Comparison of ENCODE assay signal across 27 cellular contexts in the genomic region with DNA sequence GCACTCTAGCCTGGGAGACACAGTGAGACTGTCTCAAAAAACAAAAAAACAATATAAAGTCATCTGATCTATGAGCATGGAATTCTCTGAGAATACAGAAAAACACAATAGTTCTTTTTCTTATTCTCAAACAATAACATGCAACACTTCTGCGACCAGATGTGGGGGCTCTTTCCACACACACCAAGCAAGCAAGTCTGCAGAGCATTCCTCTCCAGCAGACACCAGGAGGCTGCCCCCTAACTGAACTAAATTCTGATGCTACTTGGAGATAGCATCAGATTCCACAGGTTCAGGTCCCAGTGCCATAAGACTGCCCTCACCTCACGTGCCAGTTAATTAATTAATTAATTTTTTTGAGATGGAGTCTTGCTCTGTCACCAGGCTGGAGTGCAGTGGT.
"Had no signal": no experiment of that assay in that cellular context is flagged by ENCODE, and none has a peak within 500 bp of the region (broad histone marks: within the 10 kb centered on the region; RNA-seq: fewer than 3 reads in every experiment).

No MANE protein-coding gene starts in this region.

- H3K27me3 Mint-ChIP-seq: dendritic cell treated with granulocyte-macrophage colony-stimulating factor and Interleukin-4, amounts not matched to agents 40 ng/mL and 50 ng/mL, for 4 days; naive thymus-derived CD4-positive, alpha-beta T cell had no signal

- DNase-seq: effector CD8-positive, alpha-beta T cell; endodermal cell; foreskin keratinocyte; heart left ventricle; kidney; left cardiac atrium; left lung; mesenchymal stem cell; midbrain; naive thymus-derived CD4-positive, alpha-beta T cell; sigmoid colon; stimulated activated CD4-positive, alpha-beta T cell treated with anti-CD3 and anti-CD28 coated beads, Interleukin-2, amount 100 ng/mL, for 24 hours; stimulated activated CD4-positive, alpha-beta T cell treated with anti-CD3 and anti-CD28 coated beads, Interleukin-4, amount 100 ng/mL, for 24 hours; stimulated activated naive CD4-positive, alpha-beta T cell treated with Interleukin-2 at 50 U/mL for 16 hours; stomach; thyroid gland; trophoblast cell had no signal

- H3K4me1 Mint-ChIP-seq: endodermal cell; naive thymus-derived CD4-positive, alpha-beta T cell; nephron; neural progenitor cell; stimulated activated effector memory CD8-positive, alpha-beta T cell treated with anti-CD3 and anti-CD28 coated beads, Interleukin-12 subunit alpha, Interleukin-12 subunit beta, amount 100 ng/mL, for 72 hours had no signal

- H3K4me1 ChIP-seq: esophagus muscularis mucosa, foreskin keratinocyte, gastroesophageal sphincter, heart left ventricle, left lung, neural progenitor cell, prostate gland, right atrium auricular region, sigmoid colon, stomach, thyroid gland, vagina had no signal

- H3K4me3 ChIP-seq: esophagus muscularis mucosa, gastroesophageal sphincter, heart left ventricle, hepatocyte, left lung, neural progenitor cell, prostate gland, right atrium auricular region, sigmoid colon, stomach, thyroid gland, vagina had no signal

- FAIRE-seq: kidney had no signal

- ATAC-seq: foreskin keratinocyte; gastroesophageal sphincter; heart left ventricle; left cardiac atrium; left lung; naive thymus-derived CD4-positive, alpha-beta T cell; stimulated activated effector memory CD8-positive, alpha-beta T cell treated with anti-CD3 and anti-CD28 coated beads, Interleukin-12 subunit alpha, Interleukin-12 subunit beta, amount 100 ng/mL, for 72 hours had no signal

- H3K27ac ChIP-seq: esophagus muscularis mucosa, foreskin keratinocyte, gastroesophageal sphincter, heart left ventricle, hepatocyte, left lung, neural progenitor cell, prostate gland, right atrium auricular region, sigmoid colon, stomach, thyroid gland, vagina had no signal

- H3K27me3 ChIP-seq: esophagus muscularis mucosa, foreskin keratinocyte, gastroesophageal sphincter, heart left ventricle, hepatocyte, left lung, neural progenitor cell, right atrium auricular region, sigmoid colon, stomach, thyroid gland, vagina had no signal

- H3K27ac Mint-ChIP-seq: dendritic cell treated with granulocyte-macrophage colony-stimulating factor and Interleukin-4, amounts not matched to agents 40 ng/mL and 50 ng/mL, for 4 days; endodermal cell; naive thymus-derived CD4-positive, alpha-beta T cell; nephron; neural progenitor cell; stimulated activated effector memory CD8-positive, alpha-beta T cell treated with anti-CD3 and anti-CD28 coated beads, Interleukin-12 subunit alpha, Interleukin-12 subunit beta, amount 100 ng/mL, for 72 hours had no signal

- H3K9me3 Mint-ChIP-seq: stimulated activated effector memory CD8-positive, alpha-beta T cell treated with anti-CD3 and anti-CD28 coated beads, Interleukin-12 subunit alpha, Interleukin-12 subunit beta, amount 100 ng/mL, for 72 hours had no signal

- H3K9me3 ChIP-seq: prostate gland, thyroid gland had no signal

- H3K36me3 ChIP-seq: neural progenitor cell, prostate gland, right atrium auricular region, thyroid gland, vagina had no signal

- H3K4me2 ChIP-seq: hepatocyte, neural progenitor cell had no signal

- H3K4me3 Mint-ChIP-seq: dendritic cell treated with granulocyte-macrophage colony-stimulating factor and Interleukin-4, amounts not matched to agents 40 ng/mL and 50 ng/mL, for 4 days; endodermal cell; naive thymus-derived CD4-positive, alpha-beta T cell; nephron; neural progenitor cell; stimulated activated effector memory CD8-positive, alpha-beta T cell treated with anti-CD3 and anti-CD28 coated beads, Interleukin-12 subunit alpha, Interleukin-12 subunit beta, amount 100 ng/mL, for 72 hours had no signal

- H2AFZ ChIP-seq: hepatocyte, neural progenitor cell had no signal

- H3K36me3 Mint-ChIP-seq: stimulated activated effector memory CD8-positive, alpha-beta T cell treated with anti-CD3 and anti-CD28 coated beads, Interleukin-12 subunit alpha, Interleukin-12 subunit beta, amount 100 ng/mL, for 72 hours had no signal

- H3K9ac ChIP-seq: neural progenitor cell had no signal

- H3K79me2 ChIP-seq: hepatocyte had no signal
